ENCODE assay signal across 3 cellular contexts in genomic region chr6:112356994-112357393, GRCh38.
TF ChIP-seq lines count a peak whose summit lies in the region.

No MANE protein-coding gene starts in this region.

TF ChIP-seq in HepG2, 621 proteins besides CTCF, POLR2A, EP300 and RAD21:
- TF ChIP-seq CREB1 (IDR thresholded peaks at IDR 0.05) = peak; percentile 21; the same call in 1 of the 2 replicates
- no peak for TF ChIP-seq CREB1 (CRISPR knock-in tag; IDR thresholded peaks at IDR 0.05)
- TF ChIP-seq, protein P1, sequence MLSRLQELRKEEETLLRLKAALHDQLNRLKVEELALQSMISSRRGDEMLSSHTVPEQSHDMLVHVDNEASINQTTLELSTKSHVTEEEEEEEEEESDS (CRISPR knock-in tag; IDR thresholded peaks at IDR 0.05; ENCODE audit: borderline replicate concordance) = no peak
- no peak for TF ChIP-seq ZNF121 (CRISPR knock-in tag; IDR thresholded peaks at IDR 0.05)
- peak; percentile 78 for TF ChIP-seq ATF7 (IDR thresholded peaks at IDR 0.05)
- no peak for TF ChIP-seq ATF7 (CRISPR knock-in tag; IDR thresholded peaks at IDR 0.05)

TF ChIP-seq in HEK293T, 16 proteins besides CTCF, POLR2A, EP300 and RAD21:
- TF ChIP-seq ARNT (IDR thresholded peaks at IDR 0.05) (no peak), PKNOX1 (IDR thresholded peaks at IDR 0.05) (peak; percentile 77)

TF ChIP-seq in K562, 482 proteins besides CTCF, POLR2A, EP300 and RAD21:
- TF ChIP-seq SAP30 (IDR thresholded peaks at IDR 0.05; ENCODE audit: borderline replicate concordance, insufficient read depth, low read depth, low read length, poor library complexity, severe bottlenecking) (no peak), NR4A1 (CRISPR knock-in tag; IDR thresholded peaks at IDR 0.05) (no peak), NR4A1 (tag; IDR thresholded peaks at IDR 0.05) (no peak), SMARCA4 (IDR thresholded peaks at IDR 0.05) (no peak), TRIM24 (IDR thresholded peaks at IDR 0.05) (no peak), RFX1 (IDR thresholded peaks at IDR 0.05) (no peak), RAD51 (IDR thresholded peaks at IDR 0.05; ENCODE audit: borderline replicate concordance, low read depth) (no peak), ESRRB (CRISPR knock-in tag; IDR thresholded peaks at IDR 0.05; ENCODE audit: borderline replicate concordance) (no peak), MEIS2 (IDR thresholded peaks at IDR 0.05; ENCODE audit: partially characterized antibody) (peak; percentile 65), PKNOX1 (IDR thresholded peaks at IDR 0.05) (peak; percentile 78), MTA1 (IDR thresholded peaks at IDR 0.05; ENCODE audit: borderline replicate concordance) (no peak), MYC (IDR thresholded peaks at IDR 0.05; ENCODE audit: low read depth, low read length) (no peak), MYC (CRISPR knock-in tag; IDR thresholded peaks at IDR 0.05; ENCODE audit: borderline replicate concordance, low read depth) (no peak), YY1 (IDR thresholded peaks at IDR 0.05; ENCODE audit: borderline replicate concordance in 1 of 3, control insufficient read depth in 1 of 3, extremely low read depth in 1 of 3, insufficient read depth in 3 of 3, insufficient read length in 1 of 3, insufficient replicate concordance in 2 of 3, low read depth in 1 of 3, low read length in 2 of 3) (no peak), ZNF778 (CRISPR knock-in tag; IDR thresholded peaks at IDR 0.05) (no peak), TFAM (CRISPR knock-in tag; conservative IDR thresholded peaks at IDR 0.05) (no peak), FOXP1 (CRISPR knock-in tag; IDR thresholded peaks at IDR 0.05) (no peak)
- TF ChIP-seq, protein P2, sequence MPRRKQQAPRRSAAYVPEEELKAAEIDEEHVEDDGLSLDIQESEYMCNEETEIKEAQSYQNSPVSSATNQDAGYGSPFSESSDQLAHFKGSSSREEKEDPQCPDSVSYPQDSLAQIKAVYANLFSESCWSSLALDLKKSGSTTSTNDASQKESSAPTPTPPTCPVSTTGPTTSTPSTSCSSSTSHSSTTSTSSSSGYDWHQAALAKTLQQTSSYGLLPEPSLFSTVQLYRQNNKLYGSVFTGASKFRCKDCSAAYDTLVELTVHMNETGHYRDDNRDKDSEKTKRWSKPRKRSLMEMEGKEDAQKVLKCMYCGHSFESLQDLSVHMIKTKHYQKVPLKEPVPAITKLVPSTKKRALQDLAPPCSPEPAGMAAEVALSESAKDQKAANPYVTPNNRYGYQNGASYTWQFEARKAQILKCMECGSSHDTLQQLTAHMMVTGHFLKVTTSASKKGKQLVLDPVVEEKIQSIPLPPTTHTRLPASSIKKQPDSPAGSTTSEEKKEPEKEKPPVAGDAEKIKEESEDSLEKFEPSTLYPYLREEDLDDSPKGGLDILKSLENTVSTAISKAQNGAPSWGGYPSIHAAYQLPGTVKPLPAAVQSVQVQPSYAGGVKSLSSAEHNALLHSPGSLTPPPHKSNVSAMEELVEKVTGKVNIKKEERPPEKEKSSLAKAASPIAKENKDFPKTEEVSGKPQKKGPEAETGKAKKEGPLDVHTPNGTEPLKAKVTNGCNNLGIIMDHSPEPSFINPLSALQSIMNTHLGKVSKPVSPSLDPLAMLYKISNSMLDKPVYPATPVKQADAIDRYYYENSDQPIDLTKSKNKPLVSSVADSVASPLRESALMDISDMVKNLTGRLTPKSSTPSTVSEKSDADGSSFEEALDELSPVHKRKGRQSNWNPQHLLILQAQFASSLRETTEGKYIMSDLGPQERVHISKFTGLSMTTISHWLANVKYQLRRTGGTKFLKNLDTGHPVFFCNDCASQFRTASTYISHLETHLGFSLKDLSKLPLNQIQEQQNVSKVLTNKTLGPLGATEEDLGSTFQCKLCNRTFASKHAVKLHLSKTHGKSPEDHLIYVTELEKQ (CRISPR knock-in tag; IDR thresholded peaks at IDR 0.05) = no peak
- TF ChIP-seq, protein P3, sequence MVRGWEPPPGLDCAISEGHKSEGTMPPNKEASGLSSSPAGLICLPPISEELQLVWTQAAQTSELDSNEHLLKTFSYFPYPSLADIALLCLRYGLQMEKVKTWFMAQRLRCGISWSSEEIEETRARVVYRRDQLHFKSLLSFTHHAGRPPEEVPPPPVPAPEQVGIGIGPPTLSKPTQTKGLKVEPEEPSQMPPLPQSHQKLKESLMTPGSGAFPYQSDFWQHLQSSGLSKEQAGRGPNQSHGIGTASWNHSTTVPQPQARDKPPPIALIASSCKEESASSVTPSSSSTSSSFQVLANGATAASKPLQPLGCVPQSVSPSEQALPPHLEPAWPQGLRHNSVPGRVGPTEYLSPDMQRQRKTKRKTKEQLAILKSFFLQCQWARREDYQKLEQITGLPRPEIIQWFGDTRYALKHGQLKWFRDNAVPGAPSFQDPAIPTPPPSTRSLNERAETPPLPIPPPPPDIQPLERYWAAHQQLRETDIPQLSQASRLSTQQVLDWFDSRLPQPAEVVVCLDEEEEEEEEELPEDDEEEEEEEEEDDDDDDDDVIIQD (CRISPR knock-in tag; IDR thresholded peaks at IDR 0.05) = no peak
- TF ChIP-seq, protein P4, sequence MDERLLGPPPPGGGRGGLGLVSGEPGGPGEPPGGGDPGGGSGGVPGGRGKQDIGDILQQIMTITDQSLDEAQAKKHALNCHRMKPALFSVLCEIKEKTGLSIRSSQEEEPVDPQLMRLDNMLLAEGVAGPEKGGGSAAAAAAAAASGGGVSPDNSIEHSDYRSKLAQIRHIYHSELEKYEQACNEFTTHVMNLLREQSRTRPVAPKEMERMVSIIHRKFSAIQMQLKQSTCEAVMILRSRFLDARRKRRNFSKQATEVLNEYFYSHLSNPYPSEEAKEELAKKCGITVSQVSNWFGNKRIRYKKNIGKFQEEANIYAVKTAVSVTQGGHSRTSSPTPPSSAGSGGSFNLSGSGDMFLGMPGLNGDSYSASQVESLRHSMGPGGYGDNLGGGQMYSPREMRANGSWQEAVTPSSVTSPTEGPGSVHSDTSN (CRISPR knock-in tag; IDR thresholded peaks at IDR 0.05; ENCODE audit: low read depth) = no peak
- TF ChIP-seq, protein P4 (tag; conservative IDR thresholded peaks at IDR 0.05; ENCODE audit: low read depth) = peak; percentile 65
- TF ChIP-seq, protein P5, sequence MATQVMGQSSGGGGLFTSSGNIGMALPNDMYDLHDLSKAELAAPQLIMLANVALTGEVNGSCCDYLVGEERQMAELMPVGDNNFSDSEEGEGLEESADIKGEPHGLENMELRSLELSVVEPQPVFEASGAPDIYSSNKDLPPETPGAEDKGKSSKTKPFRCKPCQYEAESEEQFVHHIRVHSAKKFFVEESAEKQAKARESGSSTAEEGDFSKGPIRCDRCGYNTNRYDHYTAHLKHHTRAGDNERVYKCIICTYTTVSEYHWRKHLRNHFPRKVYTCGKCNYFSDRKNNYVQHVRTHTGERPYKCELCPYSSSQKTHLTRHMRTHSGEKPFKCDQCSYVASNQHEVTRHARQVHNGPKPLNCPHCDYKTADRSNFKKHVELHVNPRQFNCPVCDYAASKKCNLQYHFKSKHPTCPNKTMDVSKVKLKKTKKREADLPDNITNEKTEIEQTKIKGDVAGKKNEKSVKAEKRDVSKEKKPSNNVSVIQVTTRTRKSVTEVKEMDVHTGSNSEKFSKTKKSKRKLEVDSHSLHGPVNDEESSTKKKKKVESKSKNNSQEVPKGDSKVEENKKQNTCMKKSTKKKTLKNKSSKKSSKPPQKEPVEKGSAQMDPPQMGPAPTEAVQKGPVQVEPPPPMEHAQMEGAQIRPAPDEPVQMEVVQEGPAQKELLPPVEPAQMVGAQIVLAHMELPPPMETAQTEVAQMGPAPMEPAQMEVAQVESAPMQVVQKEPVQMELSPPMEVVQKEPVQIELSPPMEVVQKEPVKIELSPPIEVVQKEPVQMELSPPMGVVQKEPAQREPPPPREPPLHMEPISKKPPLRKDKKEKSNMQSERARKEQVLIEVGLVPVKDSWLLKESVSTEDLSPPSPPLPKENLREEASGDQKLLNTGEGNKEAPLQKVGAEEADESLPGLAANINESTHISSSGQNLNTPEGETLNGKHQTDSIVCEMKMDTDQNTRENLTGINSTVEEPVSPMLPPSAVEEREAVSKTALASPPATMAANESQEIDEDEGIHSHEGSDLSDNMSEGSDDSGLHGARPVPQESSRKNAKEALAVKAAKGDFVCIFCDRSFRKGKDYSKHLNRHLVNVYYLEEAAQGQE (CRISPR knock-in tag; IDR thresholded peaks at IDR 0.05; ENCODE audit: low read depth) = no peak
